Comparison of ENCODE assay signal across 9 cellular contexts in the genomic region with DNA sequence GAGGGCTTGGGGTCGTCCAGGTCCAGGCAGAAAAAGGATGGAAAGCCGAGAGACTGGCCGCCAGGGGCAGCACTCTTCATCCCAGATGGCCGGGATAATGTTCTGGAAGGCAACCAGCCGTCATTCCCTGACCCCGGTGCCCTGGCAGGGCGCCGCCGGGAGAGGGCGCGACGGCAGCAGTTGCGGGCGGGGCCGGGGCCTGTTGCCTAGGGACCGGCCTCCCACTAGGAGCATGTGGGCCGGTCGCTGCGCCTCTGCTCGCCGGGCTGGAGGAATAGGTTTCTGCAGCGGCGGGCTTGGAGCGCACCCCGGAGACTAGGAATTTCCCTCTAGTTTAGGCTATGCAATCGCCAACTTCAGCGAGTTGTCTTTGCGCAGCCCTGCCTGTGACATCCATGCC. TPM values are rescaled to one million over a fixed set of nuclear protein-coding genes. Genes with fewer than 3 reads are reported as not detected.
A peak's percentile ranks its signal among the peaks of the same experiment; 100 is the strongest.
DNase-seq lines count a peak whose midpoint lies in the region; ATAC-seq, FAIRE-seq and TF ChIP-seq lines count a peak whose summit lies in the region.
"Had no signal": no experiment of that assay in that cellular context is flagged by ENCODE, and none has a peak within 500 bp of the region (broad histone marks: within the 10 kb centered on the region; RNA-seq: fewer than 3 reads in every experiment).

No MANE protein-coding gene starts in this region.

- peaks cover 13% of the 10 kb centered on the region for H3K4me1 Mint-ChIP-seq in activated CD8-positive, alpha-beta memory T cell treated with anti-CD3 and anti-CD28 coated beads, Interleukin-2, amount 10 ng/mL, durations not matched to agents 7 days and 5 days
- peaks cover 5% of the 10 kb centered on the region for H3K4me1 Mint-ChIP-seq in endodermal cell

- H3K27ac Mint-ChIP-seq in activated CD8-positive, alpha-beta memory T cell treated with anti-CD3 and anti-CD28 coated beads, Interleukin-2, amount 10 ng/mL, durations not matched to agents 7 days and 5 days = no peak overlapping the region
- peak overlapping the region; percentile 50 for H3K27ac Mint-ChIP-seq in endodermal cell

- TF ChIP-seq CTCF in endodermal cell (conservative IDR thresholded peaks at IDR 0.05) (peak; percentile 99), vagina (IDR thresholded peaks at IDR 0.05) (peak; percentile 18 to 47 (median 36))

- H3K27ac ChIP-seq in endodermal cell (ENCODE audit: low read depth, low read length) = no peak overlapping the region
- no peak overlapping the region for H3K27ac ChIP-seq in vagina

- no peak for ATAC-seq in activated CD8-positive, alpha-beta memory T cell treated with anti-CD3 and anti-CD28 coated beads, Interleukin-2, amount 10 ng/mL, durations not matched to agents 7 days and 5 days

- no peak overlapping the region for H3K9ac ChIP-seq in endodermal cell (ENCODE audit: extremely low read depth, low read length, poor library complexity, severe bottlenecking)

- no peak for TF ChIP-seq POLR2A in vagina (IDR thresholded peaks at IDR 0.05)

- H3K9me3 ChIP-seq in endodermal cell (ENCODE audit: control insufficient read depth, low read length) = no peaks in the 10 kb centered on the region
- H3K9me3 ChIP-seq in vagina = no peaks in the 10 kb centered on the region

- CTCF ChIA-PET in activated CD8-positive, alpha-beta memory T cell treated with anti-CD3 and anti-CD28 coated beads, Interleukin-2, amount 10 ng/mL, durations not matched to agents 7 days and 5 days (lab: Charles Lee) = no interaction called here

- DNase-seq in activated CD8-positive, alpha-beta memory T cell treated with anti-CD3 and anti-CD28 coated beads for 24 hours = peak; percentile 41
- no peak for DNase-seq in activated CD8-positive, alpha-beta memory T cell treated with anti-CD3 and anti-CD28 coated beads, Interleukin-2, amount 10 ng/mL, durations not matched to agents 7 days and 5 days
- peak; percentile 99 for DNase-seq in endodermal cell
- DNase-seq in lung microvascular endothelial cell (ENCODE audit: low read depth in 2 of 2) = peak; percentile 44 to 69
- DNase-seq in vagina (ENCODE audit: extremely low spot score in 2 of 2) = peak in 1 of 2 donors; percentile 52
- no peak for DNase-seq in activated CD4-positive, alpha-beta T cell treated with anti-CD3 and anti-CD28 coated beads for 4 hours
- DNase-seq in urothelium cell line (ENCODE audit: low spot score) = no peak
- no peak for DNase-seq in KG1 (lab: John Stamatoyannopoulos, UW)
- DNase-seq: DND-41 had no signal

- H3K4me3 Mint-ChIP-seq in activated CD8-positive, alpha-beta memory T cell treated with anti-CD3 and anti-CD28 coated beads, Interleukin-2, amount 10 ng/mL, durations not matched to agents 7 days and 5 days = no peak overlapping the region
- no peak overlapping the region for H3K4me3 Mint-ChIP-seq in endodermal cell

- no peaks in the 10 kb centered on the region for H3K9me3 Mint-ChIP-seq in activated CD8-positive, alpha-beta memory T cell treated with anti-CD3 and anti-CD28 coated beads, Interleukin-2, amount 10 ng/mL, durations not matched to agents 7 days and 5 days (ENCODE audit: low read depth)
- H3K9me3 Mint-ChIP-seq in endodermal cell = no peaks in the 10 kb centered on the region

- H3K36me3 ChIP-seq in endodermal cell (ENCODE audit: control insufficient read depth, insufficient read depth, low read length) (no peaks in the 10 kb centered on the region), vagina (no peaks in the 10 kb centered on the region)

- WGBS in endodermal cell (ENCODE audit: insufficient coverage in 1 of 2, insufficient read length in 1 of 2), 2 experiments = 37 to 67% methylated on average over 16 to 28 of the region's 28 CpGs

- intact Hi-C loops in vagina (cut with DNase I) = no loop called here

- no peaks in the 10 kb centered on the region for H3K27me3 ChIP-seq in endodermal cell (ENCODE audit: control insufficient read depth, insufficient read depth, low read length, poor library complexity, severe bottlenecking)
- no peaks in the 10 kb centered on the region for H3K27me3 ChIP-seq in vagina

- H3K4me1 ChIP-seq in endodermal cell (ENCODE audit: control insufficient read depth, insufficient read depth, low read length) = no peaks in the 10 kb centered on the region
- peaks cover 7% of the 10 kb centered on the region for H3K4me1 ChIP-seq in vagina

- H3K27me3 Mint-ChIP-seq in activated CD8-positive, alpha-beta memory T cell treated with anti-CD3 and anti-CD28 coated beads, Interleukin-2, amount 10 ng/mL, durations not matched to agents 7 days and 5 days = peaks cover 2% of the 10 kb centered on the region
- peaks cover 4% of the 10 kb centered on the region for H3K27me3 Mint-ChIP-seq in endodermal cell (ENCODE audit: insufficient read depth)

- H3K4me3 ChIP-seq in endodermal cell (ENCODE audit: low read length) (no peak overlapping the region), vagina (no peak overlapping the region)

- FAIRE-seq in urothelium cell line (lab: Jason Lieb, UNC) = no peak

- no peaks in the 10 kb centered on the region for H3K36me3 Mint-ChIP-seq in activated CD8-positive, alpha-beta memory T cell treated with anti-CD3 and anti-CD28 coated beads, Interleukin-2, amount 10 ng/mL, durations not matched to agents 7 days and 5 days
- H3K36me3 Mint-ChIP-seq in endodermal cell (ENCODE audit: low read depth) = no peaks in the 10 kb centered on the region

RNA-seq across cellular contexts. Expression of gene DMRTB1, which starts 11.0 kb away (rescaled TPM):
- total RNA-seq in activated CD8-positive, alpha-beta memory T cell treated with anti-CD3 and anti-CD28 coated beads, Interleukin-2, amount 10 ng/mL, durations not matched to agents 7 days and 5 days = not detected
- not detected for total RNA-seq in endodermal cell
- polyA plus RNA-seq in endodermal cell (2013, experiment 1 of 2) = not detected
- not detected for polyA plus RNA-seq in endodermal cell (2013, experiment 2 of 2)
- total RNA-seq in lung microvascular endothelial cell = not detected in 2 replicates
- total RNA-seq in vagina = not detected

Comparison
In these comparisons a context has a peak if more than half of its experiments do, and no peak if none do; other contexts are left out.
1. DNase-seq: peak in activated CD8-positive, alpha-beta memory T cell treated with anti-CD3 and anti-CD28 coated beads for 24 hours (single experiment), endodermal cell (single experiment) and lung microvascular endothelial cell (2 of 2); none in activated CD8-positive, alpha-beta memory T cell treated with anti-CD3 and anti-CD28 coated beads, Interleukin-2, amount 10 ng/mL, durations not matched to agents 7 days and 5 days (single experiment), activated CD4-positive, alpha-beta T cell treated with anti-CD3 and anti-CD28 coated beads for 4 hours (0 of 2), urothelium cell line (single experiment) and KG1 (single experiment).